ENCODE assay signal across 3 cellular contexts in genomic region chr5:127806776-127807175, GRCh38.
"Had no signal": no experiment of that assay in that cellular context is flagged by ENCODE, and none has a peak within 500 bp of the region (broad histone marks: within the 10 kb centered on the region; RNA-seq: fewer than 3 reads in every experiment).

No MANE protein-coding gene starts in this region.

- DNase-seq: GDM1, GF-D8 had no signal

- H3K4me3 ChIP-seq: GM12878 had no signal
